In the genomic region with DNA sequence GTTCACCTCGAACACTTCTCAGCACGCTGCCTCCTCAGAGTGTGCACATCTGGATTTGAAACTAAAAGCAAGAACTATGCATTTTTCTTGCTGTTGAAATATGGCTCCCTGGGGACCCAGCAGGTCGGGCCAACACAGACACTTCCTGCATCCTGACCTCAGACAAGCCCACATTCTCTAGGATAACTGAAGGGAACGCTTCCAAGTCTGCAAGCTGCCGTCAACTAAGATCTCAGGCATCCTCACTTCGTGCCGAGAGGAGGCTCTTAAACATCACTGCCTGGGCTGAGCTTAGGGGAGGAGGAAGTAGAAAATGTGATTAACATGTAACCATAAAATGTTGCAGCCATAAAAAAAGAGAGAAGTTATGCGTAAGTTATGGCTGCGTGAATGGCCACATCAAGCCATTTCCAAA, we compare ENCODE assay signal across 8 cellular contexts.
DNase-seq lines count a peak whose midpoint lies in the region; ATAC-seq, FAIRE-seq and TF ChIP-seq lines count a peak whose summit lies in the region.

No MANE protein-coding gene starts in this region.

- H3K4me1 Mint-ChIP-seq in stimulated activated memory B cell treated with anti-CD40 and anti-IgM and Interleukin-4, amounts not matched to agents 10 μg/mL and 1 μg/mL and 100 μg/mL, for 72 hours: peaks cover 16% of the 10 kb centered on the region
- peaks cover 7% of the 10 kb centered on the region for H3K4me1 Mint-ChIP-seq in GM23338

- H3K79me2 ChIP-seq in GM23338 (replicated peaks; ENCODE audit: insufficient read depth): no peaks in the 10 kb centered on the region

- H3K9me3 Mint-ChIP-seq in stimulated activated memory B cell treated with anti-CD40 and anti-IgM and Interleukin-4, amounts not matched to agents 10 μg/mL and 1 μg/mL and 100 μg/mL, for 72 hours: peaks cover 11% of the 10 kb centered on the region
- peaks cover 29% of the 10 kb centered on the region for H3K9me3 Mint-ChIP-seq in GM23338

- peak; percentile 17 for DNase-seq in GM19239 (ENCODE audit: insufficient read length, low spot score)
- peak; percentile 99 for DNase-seq in LHCN-M2 (ENCODE audit: low read depth)
- peak; percentile 100 for DNase-seq in fibroblast of mammary gland (ENCODE audit: low read depth)
- no peak for DNase-seq in AML-193 (lab: John Stamatoyannopoulos, UW)
- DNase-seq in effector memory CD4-positive, alpha-beta T cell: no peak
- DNase-seq in NCI-H1930 (lab: John Stamatoyannopoulos, UW): no peak
- no peak for DNase-seq in GM23338 (ENCODE audit: low spot score)

- peak; percentile 51 for FAIRE-seq in GM19239 (lab: Jason Lieb, UNC)

- no peaks in the 10 kb centered on the region for H3F3A ChIP-seq in GM23338 (replicated peaks; ENCODE audit: low read depth)

- H3K36me3 ChIP-seq in effector memory CD4-positive, alpha-beta T cell (ENCODE audit: control insufficient read depth, insufficient read depth, low read length): no peaks in the 10 kb centered on the region
- 0 out of 2 replicates have a peak, but pooled peaks cover 3% of the 10 kb centered on the region for H3K36me3 ChIP-seq in GM23338 (ENCODE audit: insufficient read depth)

- peak overlapping the region; percentile 35 for H3K27ac Mint-ChIP-seq in stimulated activated memory B cell treated with anti-CD40 and anti-IgM and Interleukin-4, amounts not matched to agents 10 μg/mL and 1 μg/mL and 100 μg/mL, for 72 hours
- no peak overlapping the region for H3K27ac Mint-ChIP-seq in GM23338

- ATAC-seq in stimulated activated memory B cell treated with anti-CD40 and anti-IgM and Interleukin-4, amounts not matched to agents 10 μg/mL and 1 μg/mL and 100 μg/mL, for 72 hours: peak; percentile 82
- no peak for ATAC-seq in GM23338

- H3K4me3 ChIP-seq in fibroblast of mammary gland (ENCODE audit: control insufficient read depth, low read depth, low read length): no peak overlapping the region
- H3K4me3 ChIP-seq in effector memory CD4-positive, alpha-beta T cell (ENCODE audit: insufficient read depth, low read depth, low read length, poor library complexity, severe bottlenecking): no peak overlapping the region
- no peak overlapping the region for H3K4me3 ChIP-seq in GM23338

- H3K9me3 ChIP-seq in effector memory CD4-positive, alpha-beta T cell (ENCODE audit: control insufficient read depth, low read length): no peaks in the 10 kb centered on the region

- no peaks in the 10 kb centered on the region for H3K4me1 ChIP-seq in effector memory CD4-positive, alpha-beta T cell (ENCODE audit: control insufficient read depth, insufficient read depth, low read length, poor library complexity, severe bottlenecking)
- no peaks in the 10 kb centered on the region for H3K4me1 ChIP-seq in GM23338 (ENCODE audit: insufficient read depth)

- H4K20me1 ChIP-seq in GM23338 (replicated peaks; ENCODE audit: insufficient read depth): no peaks in the 10 kb centered on the region

- no peaks in the 10 kb centered on the region for H3K9me2 ChIP-seq in GM23338 (ENCODE audit: insufficient read depth)

- H2AFZ ChIP-seq in GM23338: no peak overlapping the region

- no peaks in the 10 kb centered on the region for H3K36me3 Mint-ChIP-seq in stimulated activated memory B cell treated with anti-CD40 and anti-IgM and Interleukin-4, amounts not matched to agents 10 μg/mL and 1 μg/mL and 100 μg/mL, for 72 hours
- H3K36me3 Mint-ChIP-seq in GM23338 (ENCODE audit: low read depth): peaks cover 18% of the 10 kb centered on the region

- H3K27ac ChIP-seq in effector memory CD4-positive, alpha-beta T cell (ENCODE audit: insufficient read depth, low read length, poor library complexity, severe bottlenecking): no peak overlapping the region
- no peak overlapping the region for H3K27ac ChIP-seq in GM23338 (ENCODE audit: low read depth)

- no peaks in the 10 kb centered on the region for H3K27me3 ChIP-seq in effector memory CD4-positive, alpha-beta T cell (replicated peaks; ENCODE audit: control insufficient read depth, insufficient read depth, low read length, poor library complexity, severe bottlenecking)
- no peaks in the 10 kb centered on the region for H3K27me3 ChIP-seq in GM23338 (ENCODE audit: insufficient read depth)

- peak overlapping the region; percentile 79 for H3K4me3 Mint-ChIP-seq in stimulated activated memory B cell treated with anti-CD40 and anti-IgM and Interleukin-4, amounts not matched to agents 10 μg/mL and 1 μg/mL and 100 μg/mL, for 72 hours
- H3K4me3 Mint-ChIP-seq in GM23338: no peak overlapping the region

- peaks cover 54% of the 10 kb centered on the region for H3K27me3 Mint-ChIP-seq in stimulated activated memory B cell treated with anti-CD40 and anti-IgM and Interleukin-4, amounts not matched to agents 10 μg/mL and 1 μg/mL and 100 μg/mL, for 72 hours
- peaks cover 9% of the 10 kb centered on the region for H3K27me3 Mint-ChIP-seq in GM23338 (ENCODE audit: insufficient read depth, low read depth, poor library complexity)

- H3K4me2 ChIP-seq in GM23338: no peak overlapping the region

- TF ChIP-seq CTCF in fibroblast of mammary gland (conservative IDR thresholded peaks at IDR 0.05; ENCODE audit: control insufficient read depth, insufficient read depth, low read depth, low read length) (peak; percentile 4), GM23338 (conservative IDR thresholded peaks at IDR 0.05; ENCODE audit: low read depth in 2 of 2) (no peak)

TF ChIP-seq in GM23338, 12 proteins besides CTCF, POLR2A, EP300 and RAD21:
- no peak for TF ChIP-seq STAT1 (IDR thresholded peaks at IDR 0.05; ENCODE audit: unreplicated experiment)

Comparison
In these comparisons a context has a peak if more than half of its experiments do, and no peak if none do; other contexts are left out.
1. DNase-seq: peak in GM19239 (single experiment), LHCN-M2 (single experiment) and fibroblast of mammary gland (single experiment); none in AML-193 (0 of 2), effector memory CD4-positive, alpha-beta T cell (0 of 3), NCI-H1930 (0 of 2) and GM23338 (single experiment).